8 cellular contexts compared by ENCODE assay signal in genomic region chr10:30392564-30392990, GRCh38. TPM values are rescaled to one million over a fixed set of nuclear protein-coding genes. Genes with fewer than 3 reads are reported as not detected.
DNase-seq lines count a peak whose midpoint lies in the region; ATAC-seq lines count a peak whose summit lies in the region.

No MANE protein-coding gene starts in this region.

- H3K4me1 ChIP-seq in ACC112 (ENCODE audit: control insufficient read depth, insufficient read depth, low read length, unreplicated experiment) = no peaks in the 10 kb centered on the region

- peak; percentile 57 for DNase-seq in NCI-H748 (lab: John Stamatoyannopoulos, UW; ENCODE audit: unreplicated experiment)
- peak; percentile 84 for DNase-seq in activated CD4-positive, alpha-beta memory T cell treated with anti-CD3 and anti-CD28 coated beads for 36 hours
- DNase-seq in ecto neural progenitor cell (ENCODE audit: low spot score) = peak; percentile 86
- peak; percentile 72 to 82 for DNase-seq in memory B cell (ENCODE audit: low spot score in 2 of 2)
- peak; percentile 40 for DNase-seq in stimulated activated CD8-positive, alpha-beta memory T cell treated with anti-CD3 and anti-CD28 coated beads, Interleukin-12 subunit alpha, Interleukin-12 subunit beta, amount 100 ng/mL, for 24 hours (ENCODE audit: extremely low read depth)

- POLR2A ChIA-PET in activated CD4-positive, alpha-beta memory T cell treated with anti-CD3 and anti-CD28 coated beads for 36 hours (lab: Charles Lee) = interaction anchor here (0.6 to 0.7 kb wide), 2 partner anchors 199 to 230 kb away, joined by 3 read pairs; no protein-coding TSS in a partner anchor

- no peak overlapping the region for H3K27ac ChIP-seq in ACC112 (ENCODE audit: low read depth, low read length)

- CTCF ChIA-PET in activated CD4-positive, alpha-beta memory T cell treated with anti-CD3 and anti-CD28 coated beads for 36 hours (lab: Charles Lee) = interaction anchor here (0.8 to 5.9 kb wide), 24 partner anchors 10 to 394 kb away, joined by 3 to 99 read pairs (median 6); no protein-coding TSS in a partner anchor

- no peaks in the 10 kb centered on the region for H3K79me2 ChIP-seq in ACC112 (ENCODE audit: control insufficient read depth, insufficient read depth, low read length, unreplicated experiment)

- peak overlapping the region; percentile 24 for H3K4me3 Mint-ChIP-seq in activated CD4-positive, alpha-beta memory T cell treated with anti-CD3 and anti-CD28 coated beads for 36 hours
- H3K4me3 Mint-ChIP-seq in memory B cell = no peak overlapping the region

- peak; percentile 84 for ATAC-seq in GM18517 (IDR thresholded peaks at IDR 0.05; ENCODE audit: unreplicated experiment)
- ATAC-seq in HG03097 (IDR thresholded peaks at IDR 0.05; ENCODE audit: low FRiP score, unreplicated experiment) = peak; percentile 89
- ATAC-seq in memory B cell (ENCODE audit: low read depth) = peak; percentile 99

- peak overlapping the region; percentile 50 for H3K4me3 ChIP-seq in ACC112 (ENCODE audit: low read depth, low read length)

- intact Hi-C loops in activated CD4-positive, alpha-beta memory T cell treated with anti-CD3 and anti-CD28 coated beads for 36 hours (cut with micrococcal nuclease) = loop anchor here (1.0 kb wide), 2 partner anchors 142 to 199 kb away; no protein-coding TSS in a partner anchor

- H3K27ac Mint-ChIP-seq in activated CD4-positive, alpha-beta memory T cell treated with anti-CD3 and anti-CD28 coated beads for 36 hours = no peak overlapping the region
- no peak overlapping the region for H3K27ac Mint-ChIP-seq in memory B cell

- no peaks in the 10 kb centered on the region for H3K36me3 Mint-ChIP-seq in activated CD4-positive, alpha-beta memory T cell treated with anti-CD3 and anti-CD28 coated beads for 36 hours
- H3K36me3 Mint-ChIP-seq in memory B cell = peaks cover 2% of the 10 kb centered on the region

- H2AFZ ChIP-seq in ACC112 (ENCODE audit: low read length, unreplicated experiment) = no peak overlapping the region

- no peaks in the 10 kb centered on the region for H3K36me3 ChIP-seq in ACC112 (ENCODE audit: insufficient read depth, low read length)

- H3K9me3 Mint-ChIP-seq in activated CD4-positive, alpha-beta memory T cell treated with anti-CD3 and anti-CD28 coated beads for 36 hours = no peaks in the 10 kb centered on the region
- no peaks in the 10 kb centered on the region for H3K9me3 Mint-ChIP-seq in memory B cell

- H3K4me1 Mint-ChIP-seq in activated CD4-positive, alpha-beta memory T cell treated with anti-CD3 and anti-CD28 coated beads for 36 hours (ENCODE audit: low read depth) = peaks cover 2% of the 10 kb centered on the region
- peaks cover 3% of the 10 kb centered on the region for H3K4me1 Mint-ChIP-seq in memory B cell

- H3K27me3 ChIP-seq in ACC112 (ENCODE audit: insufficient read depth, low read length) = peaks cover 10% of the 10 kb centered on the region; the same call in 1 of the 2 replicates

- H3K27me3 Mint-ChIP-seq in activated CD4-positive, alpha-beta memory T cell treated with anti-CD3 and anti-CD28 coated beads for 36 hours = peaks cover 18% of the 10 kb centered on the region
- peaks cover 9% of the 10 kb centered on the region for H3K27me3 Mint-ChIP-seq in memory B cell

RNA-seq across cellular contexts. Expression of gene MAP3K8, which starts 41.4 kb away (rescaled TPM):
- 10 to 100 TPM; 36.5 to 40.6 TPM for total RNA-seq in activated CD4-positive, alpha-beta memory T cell treated with anti-CD3 and anti-CD28 coated beads for 36 hours

RNA-seq across cellular contexts. Expression of gene MTPAP, which starts 43.5 kb away (rescaled TPM):
- 10 to 100 TPM; 35.1 to 35.4 TPM for total RNA-seq in activated CD4-positive, alpha-beta memory T cell treated with anti-CD3 and anti-CD28 coated beads for 36 hours
